ENCODE assay signal across 24 cellular contexts in genomic region chr4:115866364-115866896, GRCh38.
"Had no signal": no experiment of that assay in that cellular context is flagged by ENCODE, and none has a peak within 500 bp of the region (broad histone marks: within the 10 kb centered on the region; RNA-seq: fewer than 3 reads in every experiment).

No MANE protein-coding gene starts in this region.

- H3K27ac ChIP-seq: neural progenitor cell, ovary, parathyroid adenoma, psoas muscle, right lobe of liver, sigmoid colon, stomach, thoracic aorta, thyroid gland, tibial nerve, upper lobe of left lung, uterus had no signal

- H3K4me1 ChIP-seq: neural progenitor cell, parathyroid adenoma, psoas muscle, right lobe of liver, sigmoid colon, stomach, thyroid gland, tibial nerve, upper lobe of left lung, uterus had no signal

- H3K9me3 ChIP-seq: ovary, psoas muscle, right lobe of liver, sigmoid colon, stomach, thoracic aorta, thyroid gland, tibial nerve, upper lobe of left lung, uterus had no signal

- H3K9ac ChIP-seq: neural progenitor cell, parathyroid adenoma had no signal

- H2AFZ ChIP-seq: parathyroid adenoma had no signal

- H3K36me3 ChIP-seq: neural progenitor cell, ovary, right lobe of liver, sigmoid colon, stomach, thoracic aorta, thyroid gland, tibial nerve, upper lobe of left lung, uterus had no signal

- H3K4me2 ChIP-seq: neural progenitor cell had no signal

- H3K79me2 ChIP-seq: parathyroid adenoma had no signal

- H3K27me3 ChIP-seq: neural progenitor cell, ovary, right lobe of liver, sigmoid colon, stomach, thyroid gland, tibial nerve, upper lobe of left lung, uterus had no signal

- H3K4me3 ChIP-seq: neural progenitor cell, ovary, psoas muscle, right lobe of liver, sigmoid colon, stomach, thoracic aorta, thyroid gland, tibial nerve, upper lobe of left lung, uterus had no signal

- FAIRE-seq: small intestine had no signal

- DNase-seq: natural killer cell; occipital lobe; ovary; posterior cingulate gyrus; psoas muscle; right cardiac atrium; right lobe of liver; sigmoid colon; small intestine; stimulated activated CD4-positive, alpha-beta T cell treated with anti-CD3 and anti-CD28 coated beads, Interleukin-15, amount 100 ng/mL, for 24 hours; stimulated activated CD4-positive, alpha-beta T cell treated with anti-CD3 and anti-CD28 coated beads, Interleukin-2, amount 100 ng/mL, for 24 hours; stimulated activated CD4-positive, alpha-beta T cell treated with anti-CD3 and anti-CD28 coated beads, Interleukin-2, amount 100 ng/mL, for 48 hours; stimulated activated CD4-positive, alpha-beta T cell treated with anti-CD3 and anti-CD28 coated beads, Interleukin-4, amount 100 ng/mL, for 24 hours; stimulated activated naive B cell treated with anti-CD40 and anti-IgM and Interleukin-4, amounts not matched to agents 10 μg/mL and 1 μg/mL and 100 μg/mL, for 72 hours; stimulated activated naive CD4-positive, alpha-beta T cell treated with Interleukin-2 at 50 U/mL for 16 hours; stomach; thyroid gland; trophoblast cell; upper lobe of left lung; uterus had no signal
